ENCODE assay signal across 23 cellular contexts in genomic region chr1:51600529-51600928, GRCh38.
"Had no signal": no experiment of that assay in that cellular context is flagged by ENCODE, and none has a peak within 500 bp of the region (broad histone marks: within the 10 kb centered on the region; RNA-seq: fewer than 3 reads in every experiment).

No MANE protein-coding gene starts in this region.

- H3K36me3 ChIP-seq: brain microvascular endothelial cell, colonic mucosa, gastroesophageal sphincter, heart left ventricle, sigmoid colon, spleen, tibial artery, uterus had no signal

- H3K9me3 ChIP-seq: colonic mucosa, gastroesophageal sphincter, heart left ventricle, sigmoid colon, spleen, tibial artery, uterus had no signal

- H3K4me3 ChIP-seq: colonic mucosa, gastroesophageal sphincter, heart left ventricle, sigmoid colon, spleen, tibial artery, uterus had no signal

- DNase-seq: activated CD4-positive, alpha-beta T cell treated with anti-CD3 and anti-CD28 coated beads, Interleukin-2, amount 10 ng/mL, durations not matched to agents 24 days and 14 days; activated CD8-positive, alpha-beta T cell treated with anti-CD3 and anti-CD28 coated beads, Interleukin-2, amount 10 ng/mL, durations not matched to agents 7 days and 5 days; activated effector memory CD4-positive, alpha-beta T cell treated with Interleukin-2 at 50 U/mL for 16 hours; activated naive CD4-positive, alpha-beta T cell treated with anti-CD3 and anti-CD28 coated beads, Interleukin-2, amount 10 ng/mL, durations not matched to agents 7 days and 5 days; activated naive CD8-positive, alpha-beta T cell treated with anti-CD3 and anti-CD28 coated beads, Interleukin-2, amount 50 U/mL, for 24 hours; activated T-cell treated with anti-CD3 and anti-CD28 coated beads, Interleukin-2, amount 50 U/mL, for 24 hours; aorta; brain microvascular endothelial cell; central memory CD4-positive, alpha-beta T cell; colonic mucosa; heart left ventricle; kidney glomerular epithelial cell; naive thymus-derived CD8-positive, alpha-beta T cell; sigmoid colon; spleen; stimulated activated naive CD8-positive, alpha-beta T cell treated with anti-CD3 and anti-CD28 coated beads, Interleukin-15, Interleukin-2, amounts not matched to agents 100 U/mL and 50 U/mL, for 24 hours; substantia nigra; T-helper 1 cell; T-helper 9 cell; tibial artery; uterus had no signal

- H3K27ac ChIP-seq: brain microvascular endothelial cell, colonic mucosa, gastroesophageal sphincter, heart left ventricle, sigmoid colon, spleen, tibial artery, uterus had no signal

- FAIRE-seq: endometrium had no signal

- ATAC-seq: activated CD8-positive, alpha-beta T cell treated with anti-CD3 and anti-CD28 coated beads, Interleukin-2, amount 10 ng/mL, durations not matched to agents 7 days and 5 days; activated naive CD8-positive, alpha-beta T cell treated with anti-CD3 and anti-CD28 coated beads, Interleukin-2, amount 50 U/mL, for 24 hours; gastroesophageal sphincter; heart left ventricle; naive thymus-derived CD8-positive, alpha-beta T cell; stimulated activated naive CD8-positive, alpha-beta T cell treated with anti-CD3 and anti-CD28 coated beads, Interleukin-15, Interleukin-2, amounts not matched to agents 100 U/mL and 50 U/mL, for 24 hours had no signal

- H3K27me3 ChIP-seq: brain microvascular endothelial cell, colonic mucosa, gastroesophageal sphincter, heart left ventricle, sigmoid colon, spleen, tibial artery, uterus had no signal

- H3K4me1 ChIP-seq: colonic mucosa, uterus had no signal
